8 cellular contexts compared by ENCODE assay signal in the genomic region with DNA sequence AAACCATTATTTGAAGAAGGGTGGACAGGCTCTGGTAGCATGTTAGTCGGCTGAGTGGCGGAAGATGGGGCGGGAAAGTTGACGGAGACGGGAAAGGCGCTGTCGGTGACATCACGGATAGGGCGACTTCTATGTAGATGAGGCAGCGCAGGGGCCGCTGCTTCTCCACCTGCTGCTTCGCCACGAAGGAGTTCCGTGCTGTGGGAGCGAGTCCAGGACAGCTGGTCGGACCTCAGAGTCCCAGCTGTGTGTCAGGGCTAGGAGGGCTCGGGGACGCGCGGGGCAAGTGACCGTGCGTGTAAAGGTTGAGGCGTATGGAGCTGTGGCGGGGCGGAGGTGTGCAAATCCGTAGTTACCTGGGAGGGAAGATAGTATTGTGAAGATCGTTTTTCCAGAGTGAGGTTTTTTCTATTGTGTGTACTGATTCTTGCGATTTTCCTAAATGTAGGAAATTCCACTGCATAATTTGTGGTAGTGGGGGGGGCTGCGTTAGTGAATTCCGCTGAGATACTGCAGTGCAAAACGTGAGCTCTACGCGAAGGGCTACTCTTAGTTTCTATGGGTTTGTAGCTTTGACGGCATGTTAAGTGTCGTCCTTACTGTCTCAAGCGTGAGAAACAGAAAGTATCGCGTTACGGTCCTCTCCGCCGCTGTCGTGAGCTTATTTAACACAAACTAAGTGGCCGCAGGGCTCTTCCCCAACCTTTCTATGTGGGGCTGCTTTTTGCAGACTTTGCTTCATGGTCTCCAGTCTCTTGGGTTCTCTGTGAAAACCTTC.
DNase-seq lines count a peak whose midpoint lies in the region; ATAC-seq and TF ChIP-seq lines count a peak whose summit lies in the region.

No MANE protein-coding gene starts in this region.

- peaks cover 6 to 20% (median 11%) of the 10 kb centered on the region in 4 donors for H3K4me1 Mint-ChIP-seq in CD4-positive, CD25-positive, alpha-beta regulatory T cell

- no peak for TF ChIP-seq CTCF in body of pancreas (IDR thresholded peaks at IDR 0.05)

- peaks cover 4% of the 10 kb centered on the region for H3K36me3 Mint-ChIP-seq in CD4-positive, CD25-positive, alpha-beta regulatory T cell

- WGBS in body of pancreas, 2 donors: 0 to 1% methylated on average over 43 of the region's 43 CpGs

- peak overlapping the region; percentile 88 to 97 (median 96) for H3K27ac Mint-ChIP-seq in CD4-positive, CD25-positive, alpha-beta regulatory T cell

- H3K27me3 Mint-ChIP-seq in CD4-positive, CD25-positive, alpha-beta regulatory T cell: peaks cover 34% of the 10 kb centered on the region

- H3K4me3 Mint-ChIP-seq in CD4-positive, CD25-positive, alpha-beta regulatory T cell: peak overlapping the region; percentile 84 to 98 (median 91)

- H3K9ac ChIP-seq in iPS-18a (ENCODE audit: low read length): peak overlapping the region; percentile 93
- H3K9ac ChIP-seq in skeletal muscle tissue (ENCODE audit: low read depth in 1 of 3, low read length in 3 of 3): peak overlapping the region; percentile 61 to 77 (median 70)

- no peaks in the 10 kb centered on the region for H3K27me3 ChIP-seq in CD4-positive, CD25-positive, alpha-beta regulatory T cell (ENCODE audit: control insufficient read depth, insufficient read depth, low read length)
- H3K27me3 ChIP-seq in body of pancreas: no peaks in the 10 kb centered on the region
- H3K27me3 ChIP-seq in iPS-18a (ENCODE audit: control insufficient read depth, insufficient read depth, low read length): no peaks in the 10 kb centered on the region
- peaks cover 6 to 17% (median 6%) of the 10 kb centered on the region in 3 donors for H3K27me3 ChIP-seq in skeletal muscle tissue (ENCODE audit: control insufficient read depth in 3 of 3, insufficient read depth in 3 of 3, low read length in 3 of 3)

- no peaks in the 10 kb centered on the region for H3K9me3 ChIP-seq in CD4-positive, CD25-positive, alpha-beta regulatory T cell (ENCODE audit: control insufficient read depth in 2 of 2, low read length in 2 of 2)
- H3K9me3 ChIP-seq in body of pancreas (no peaks in the 10 kb centered on the region), iPS-18a (ENCODE audit: control insufficient read depth, low read depth, low read length) (no peaks in the 10 kb centered on the region), skeletal muscle tissue (ENCODE audit: control insufficient read depth in 3 of 3, low read length in 3 of 3) (no peaks in the 10 kb centered on the region)

- intact Hi-C loops in body of pancreas (cut with DNase I): no loop called here

- H3K27ac ChIP-seq in CD4-positive, CD25-positive, alpha-beta regulatory T cell (ENCODE audit: insufficient read depth, low read length, poor library complexity, severe bottlenecking): peak overlapping the region; percentile 67
- H3K27ac ChIP-seq in body of pancreas: peak overlapping the region; percentile 1 to 60 (median 50)
- peak overlapping the region; percentile 97 for H3K27ac ChIP-seq in iPS-18a (ENCODE audit: low read length)
- no peak overlapping the region for H3K27ac ChIP-seq in skeletal muscle tissue (ENCODE audit: low read depth, low read length)

- H3K36me3 ChIP-seq in CD4-positive, CD25-positive, alpha-beta regulatory T cell (ENCODE audit: control insufficient read depth, insufficient read depth, low read length): no peaks in the 10 kb centered on the region
- H3K36me3 ChIP-seq in body of pancreas (replicated peaks in 1 of 2; ENCODE audit: insufficient read depth in 1 of 2, low read depth in 2 of 2) (no peaks in the 10 kb centered on the region), iPS-18a (ENCODE audit: control insufficient read depth, low read depth, low read length) (no peaks in the 10 kb centered on the region), skeletal muscle tissue (ENCODE audit: control insufficient read depth in 3 of 3, insufficient read depth in 3 of 3, low read length in 3 of 3) (no peaks in the 10 kb centered on the region)

- peak; percentile 82 to 87 for ATAC-seq in CD4-positive, CD25-positive, alpha-beta regulatory T cell (ENCODE audit: low read depth in 2 of 2)
- ATAC-seq in GM19452 (IDR thresholded peaks at IDR 0.05; ENCODE audit: unreplicated experiment): peak; percentile 69
- ATAC-seq in body of pancreas: peak; percentile 76

- H3K4me3 ChIP-seq in CD4-positive, CD25-positive, alpha-beta regulatory T cell (ENCODE audit: low read depth, low read length): peak overlapping the region; percentile 92
- H3K4me3 ChIP-seq in body of pancreas (peak overlapping the region; percentile 3 to 24), iPS-18a (ENCODE audit: low read length) (peak overlapping the region; percentile 75), skeletal muscle tissue (ENCODE audit: low read length in 3 of 3) (peak overlapping the region; percentile 76 to 86 (median 80))

- peaks cover 0 to 1% (median 0%) of the 10 kb centered on the region in 7 donors for H3K9me3 Mint-ChIP-seq in CD4-positive, CD25-positive, alpha-beta regulatory T cell

- peak; percentile 61 to 98 (median 96) for TF ChIP-seq POLR2A in body of pancreas (IDR thresholded peaks at IDR 0.05)

- peaks cover 8% of the 10 kb centered on the region for H3K4me1 ChIP-seq in CD4-positive, CD25-positive, alpha-beta regulatory T cell (ENCODE audit: control insufficient read depth, insufficient read depth, low read length, poor library complexity, severe bottlenecking)
- peaks cover 8% of the 10 kb centered on the region for H3K4me1 ChIP-seq in body of pancreas
- H3K4me1 ChIP-seq in iPS-18a (ENCODE audit: control insufficient read depth, low read depth, low read length): no peaks in the 10 kb centered on the region
- peaks cover 8 to 14% (median 11%) of the 10 kb centered on the region in 3 donors for H3K4me1 ChIP-seq in skeletal muscle tissue (ENCODE audit: control insufficient read depth in 3 of 3, insufficient read depth in 3 of 3, low read length in 3 of 3)

- DNase-seq in CD4-positive, CD25-positive, alpha-beta regulatory T cell: peak; percentile 18 to 85 (median 53)
- DNase-seq in LHCN-M2 (ENCODE audit: low read depth) (peak; percentile 40), T-helper 9 cell (peak; percentile 32), body of pancreas (peak; percentile 59 to 76 (median 66)), GOT3 (lab: John Stamatoyannopoulos, UW) (no peak)

Comparison
In these comparisons a context has a peak if more than half of its experiments do, and no peak if none do; other contexts are left out.
1. H3K4me3 ChIP-seq: peak in every context shown above with its lines; median percentile 92 in CD4-positive, CD25-positive, alpha-beta regulatory T cell; 80 in skeletal muscle tissue; 75 in iPS-18a; 14 in body of pancreas.